Comparison of ENCODE assay signal across 2 cellular contexts in the genomic region with DNA sequence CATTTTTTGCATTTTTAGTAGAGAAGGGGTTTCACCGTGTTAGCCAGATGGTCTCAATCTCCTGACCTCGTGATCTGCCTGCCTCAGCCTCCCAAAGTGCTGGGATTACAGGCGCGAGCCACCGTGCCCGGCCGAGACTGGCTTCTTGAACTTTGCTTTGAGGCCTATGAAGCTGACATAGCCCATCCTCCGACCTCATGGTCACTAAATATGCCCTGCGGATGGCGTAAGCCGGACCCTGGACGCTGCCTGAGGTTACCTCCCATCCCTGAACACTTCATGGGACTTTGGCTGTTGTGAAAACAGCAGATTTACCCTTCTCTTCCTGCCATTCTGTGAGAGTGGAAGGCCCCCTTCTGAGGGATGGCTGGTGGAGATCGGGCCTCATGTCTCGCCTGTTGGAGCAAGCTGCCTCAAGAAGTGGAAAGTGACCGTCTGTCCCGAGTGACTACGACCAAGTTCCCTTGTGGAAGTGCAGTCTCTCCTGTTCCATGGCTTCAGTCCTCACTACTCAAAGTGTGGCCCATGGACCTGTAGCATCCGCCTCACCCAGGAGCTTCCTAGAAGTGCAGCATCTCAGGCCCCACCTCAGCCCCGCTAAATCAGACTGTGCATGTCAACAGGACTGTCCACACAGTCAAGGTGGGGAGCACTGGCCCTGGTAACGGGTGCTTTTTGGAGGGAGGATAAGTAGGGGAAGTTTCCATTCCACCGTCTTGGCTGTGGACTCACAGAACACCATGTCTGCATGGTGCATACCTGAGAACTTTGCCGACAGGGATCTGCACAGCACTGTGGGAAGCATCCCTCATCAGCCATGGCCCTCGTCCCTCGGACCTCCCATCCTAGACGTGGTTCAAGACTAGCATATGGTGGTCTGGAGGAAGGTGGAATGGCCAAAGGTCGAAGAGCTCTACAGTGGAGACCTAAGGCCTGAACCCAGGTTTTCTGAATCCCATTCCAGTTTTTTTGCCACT.
TF ChIP-seq lines count a peak whose summit lies in the region.

No MANE protein-coding gene starts in this region.

TF ChIP-seq in H1, 55 proteins besides CTCF, POLR2A, EP300 and RAD21:
- no peak for TF ChIP-seq CHD2 (IDR thresholded peaks at IDR 0.05; ENCODE audit: low read length)
- TF ChIP-seq GTF2F1 (IDR thresholded peaks at IDR 0.05; ENCODE audit: borderline replicate concordance, low read depth, low read length), result no peak
- no peak for TF ChIP-seq KDM4A (IDR thresholded peaks at IDR 0.05; ENCODE audit: low read depth, low read length, severe bottlenecking)
- no peak for TF ChIP-seq EGR1 (IDR thresholded peaks at IDR 0.05; ENCODE audit: borderline replicate concordance, low read depth, low read length)
- no peak for TF ChIP-seq SAP30 (IDR thresholded peaks at IDR 0.05; ENCODE audit: insufficient read depth, insufficient replicate concordance, low read length)
- no peak for TF ChIP-seq CREB1 (IDR thresholded peaks at IDR 0.05)
- TF ChIP-seq, protein P1, sequence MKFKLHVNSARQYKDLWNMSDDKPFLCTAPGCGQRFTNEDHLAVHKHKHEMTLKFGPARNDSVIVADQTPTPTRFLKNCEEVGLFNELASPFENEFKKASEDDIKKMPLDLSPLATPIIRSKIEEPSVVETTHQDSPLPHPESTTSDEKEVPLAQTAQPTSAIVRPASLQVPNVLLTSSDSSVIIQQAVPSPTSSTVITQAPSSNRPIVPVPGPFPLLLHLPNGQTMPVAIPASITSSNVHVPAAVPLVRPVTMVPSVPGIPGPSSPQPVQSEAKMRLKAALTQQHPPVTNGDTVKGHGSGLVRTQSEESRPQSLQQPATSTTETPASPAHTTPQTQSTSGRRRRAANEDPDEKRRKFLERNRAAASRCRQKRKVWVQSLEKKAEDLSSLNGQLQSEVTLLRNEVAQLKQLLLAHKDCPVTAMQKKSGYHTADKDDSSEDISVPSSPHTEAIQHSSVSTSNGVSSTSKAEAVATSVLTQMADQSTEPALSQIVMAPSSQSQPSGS (IDR thresholded peaks at IDR 0.05; ENCODE audit: low read length), result no peak
- no peak for TF ChIP-seq CTBP2 (IDR thresholded peaks at IDR 0.05; ENCODE audit: borderline replicate concordance, insufficient read depth, insufficient read length, low read length)
- no peak for TF ChIP-seq USF2 (IDR thresholded peaks at IDR 0.05; ENCODE audit: low read length)
- TF ChIP-seq CBX5 (IDR thresholded peaks at IDR 0.05; ENCODE audit: low read depth, low read length), result no peak
- TF ChIP-seq TCF12 (IDR thresholded peaks at IDR 0.05; ENCODE audit: low read depth, low read length), result no peak
- TF ChIP-seq RNF2 (IDR thresholded peaks at IDR 0.05; ENCODE audit: borderline replicate concordance, low read depth, low read length, missing control alignments, poor library complexity, severe bottlenecking), result no peak
- no peak for TF ChIP-seq RFX5 (IDR thresholded peaks at IDR 0.05; ENCODE audit: borderline replicate concordance, low read depth, low read length)
- TF ChIP-seq SIX5 (IDR thresholded peaks at IDR 0.05; ENCODE audit: low read depth, low read length), result no peak
- TF ChIP-seq CEBPB (IDR thresholded peaks at IDR 0.05; ENCODE audit: low read depth, low read length), result no peak
- TF ChIP-seq ZNF274 (IDR thresholded peaks at IDR 0.05; ENCODE audit: borderline replicate concordance, extremely low read depth, low read length), result no peak
- no peak for TF ChIP-seq TAF1 (IDR thresholded peaks at IDR 0.05; ENCODE audit: low read depth, low read length)
- TF ChIP-seq NRF1 (IDR thresholded peaks at IDR 0.05; ENCODE audit: low read depth, low read length), result no peak
- no peak for TF ChIP-seq SP1 (IDR thresholded peaks at IDR 0.05; ENCODE audit: low read depth, low read length)
- no peak for TF ChIP-seq POLR2AphosphoS5 (IDR thresholded peaks at IDR 0.05; ENCODE audit: low read depth, low read length)
TF ChIP-seq in H1: peak in this region for 0.

TF ChIP-seq in HepG2, 621 proteins besides CTCF, POLR2A, EP300 and RAD21:
- TF ChIP-seq ZNF460 (CRISPR knock-in tag; IDR thresholded peaks at IDR 0.05; ENCODE audit: borderline replicate concordance) (peak; percentile 51; the same call in 1 of the 2 replicates), ZNF687 (CRISPR knock-in tag; IDR thresholded peaks at IDR 0.05) (0 out of 2 replicates have a peak, but pooled peaks have one; percentile 17), HNF4A (CRISPR knock-in tag; IDR thresholded peaks at IDR 0.05) (peak; percentile 72), GLI4 (CRISPR knock-in tag; IDR thresholded peaks at IDR 0.05; ENCODE audit: borderline replicate concordance) (no peak), ZNF597 (CRISPR knock-in tag; IDR thresholded peaks at IDR 0.05) (no peak), CEBPB (IDR thresholded peaks at IDR 0.05; ENCODE audit: borderline replicate concordance, low read depth, low read length) (peak; percentile 17; the same call in 1 of the 2 replicates), ZFX (CRISPR knock-in tag; IDR thresholded peaks at IDR 0.05; ENCODE audit: low read depth) (peak; percentile 34; the same call in 1 of the 2 replicates)
